In genomic region chr15:25391971-25392733, GRCh38 we compare ENCODE assay signal across 10 cellular contexts. TPM values are rescaled to one million over a fixed set of nuclear protein-coding genes. Genes with fewer than 3 reads are reported as not detected.
A peak's percentile ranks its signal among the peaks of the same experiment; 100 is the strongest.
DNase-seq lines count a peak whose midpoint lies in the region; ATAC-seq, FAIRE-seq and TF ChIP-seq lines count a peak whose summit lies in the region.
"Had no signal": no experiment of that assay in that cellular context is flagged by ENCODE, and none has a peak within 500 bp of the region (broad histone marks: within the 10 kb centered on the region; RNA-seq: fewer than 3 reads in every experiment).

No MANE protein-coding gene starts in this region.

- ATAC-seq in HG03571 (IDR thresholded peaks at IDR 0.05; ENCODE audit: unreplicated experiment) = no peak
- ATAC-seq: activated CD8-positive, alpha-beta T cell treated with anti-CD3 and anti-CD28 coated beads, Interleukin-2, amount 10 ng/mL, durations not matched to agents 7 days and 5 days had no signal

- no peak overlapping the region for H2AFZ ChIP-seq in osteoblast (ENCODE audit: low read length)

- H3K27ac ChIP-seq in osteoblast (ENCODE audit: low read depth, low read length) (peak overlapping the region; percentile 68), WERI-Rb-1 (no peak overlapping the region)

- no peak for TF ChIP-seq CTCF in osteoblast (IDR thresholded peaks at IDR 0.05; ENCODE audit: extremely low read depth, low read depth, low read length)
- TF ChIP-seq CTCF in WERI-Rb-1 (IDR thresholded peaks at IDR 0.05; ENCODE audit: low read depth, low read length) = no peak
- TF ChIP-seq CTCF in BE2C (IDR thresholded peaks at IDR 0.05; ENCODE audit: low read depth, low read length) = no peak

- H3K4me1 ChIP-seq in osteoblast (ENCODE audit: insufficient read depth, low read length) (peaks cover 24% of the 10 kb centered on the region), BE2C (no peaks in the 10 kb centered on the region; the same call in 1 of the 2 replicates)

- H3K4me3 ChIP-seq in osteoblast (ENCODE audit: insufficient read depth, low read length) (peak overlapping the region; percentile 11), WERI-Rb-1 (ENCODE audit: low read depth, low read length) (no peak overlapping the region), BE2C (ENCODE audit: low read depth, low read length) (no peak overlapping the region)

- DNase-seq in EL (peak; percentile 84), RCC 7860 (ENCODE audit: low spot score) (peak; percentile 59), fibroblast of peridontal ligament (ENCODE audit: extremely low read depth) (peak; percentile 89), osteoblast (ENCODE audit: insufficient read length, low spot score, missing footprints) (peak; percentile 66), WERI-Rb-1 (no peak), BE2C (no peak), DMS 273 (lab: John Stamatoyannopoulos, UW; ENCODE audit: unreplicated experiment) (no peak)
- DNase-seq: activated CD8-positive, alpha-beta T cell treated with anti-CD3 and anti-CD28 coated beads, Interleukin-2, amount 10 ng/mL, durations not matched to agents 7 days and 5 days; NCI-H774 had no signal

- H3K79me2 ChIP-seq in osteoblast (ENCODE audit: insufficient read depth, low read length) = peaks cover 75% of the 10 kb centered on the region

- FAIRE-seq in RCC 7860 (lab: Jason Lieb, UNC) = peak; percentile 83

- H4K20me1 ChIP-seq in osteoblast (ENCODE audit: insufficient read depth, low read length) = peaks cover 12% of the 10 kb centered on the region

- no peaks in the 10 kb centered on the region for H3K36me3 ChIP-seq in osteoblast (ENCODE audit: insufficient read depth, low read length)
- peaks cover 20% of the 10 kb centered on the region for H3K36me3 ChIP-seq in WERI-Rb-1
- peaks cover 5% of the 10 kb centered on the region; the same call in 1 of the 2 replicates for H3K36me3 ChIP-seq in BE2C

- H3K27me3 ChIP-seq in osteoblast (ENCODE audit: insufficient read depth, low read length) (no peaks in the 10 kb centered on the region), WERI-Rb-1 (ENCODE audit: insufficient read depth, low read depth, severe bottlenecking) (no peaks in the 10 kb centered on the region), BE2C (no peaks in the 10 kb centered on the region)

- H3K9me3 ChIP-seq in osteoblast (ENCODE audit: low read depth, low read length) (no peaks in the 10 kb centered on the region), WERI-Rb-1 (ENCODE audit: severe bottlenecking) (no peaks in the 10 kb centered on the region), BE2C (no peaks in the 10 kb centered on the region)

- peak overlapping the region; percentile 65 for H3K4me2 ChIP-seq in osteoblast (ENCODE audit: insufficient read depth, low read length)

RNA-seq across cellular contexts. Expression of gene UBE3A, which starts 46.7 kb away (rescaled TPM):
- 91.2 and 94.0 TPM in 2 replicates for total RNA-seq in osteoblast
- 49.6 TPM for polyA plus RNA-seq in BE2C (2012; ENCODE audit: insufficient read depth, insufficient read length, low read depth)

Comparison
In these comparisons a context has a peak if more than half of its experiments do, and no peak if none do; other contexts are left out.
1. DNase-seq: peak in EL (single experiment), RCC 7860 (single experiment), fibroblast of peridontal ligament (single experiment) and osteoblast (single experiment); none in WERI-Rb-1 (single experiment), BE2C (single experiment) and DMS 273 (single experiment).